Comparison of ENCODE assay signal across 9 cellular contexts in genomic region chr10:31620236-31621151, GRCh38.
DNase-seq lines count a peak whose midpoint lies in the region; ATAC-seq, FAIRE-seq and TF ChIP-seq lines count a peak whose summit lies in the region.
"Had no signal": no experiment of that assay in that cellular context is flagged by ENCODE, and none has a peak within 500 bp of the region (broad histone marks: within the 10 kb centered on the region; RNA-seq: fewer than 3 reads in every experiment).

No MANE protein-coding gene starts in this region.

- H3K9me3 ChIP-seq in Peyer's patch (no peaks in the 10 kb centered on the region), gastroesophageal sphincter (no peaks in the 10 kb centered on the region), pancreas (no peaks in the 10 kb centered on the region)

- 61 to 62% methylated on average over 4 to 5 of the region's 14 CpGs for WGBS in gastroesophageal sphincter (ENCODE audit: low coverage in 1 of 2), 2 donors
- WGBS in pancreas, 2 donors, result 62 to 70% methylated on average over 14 of the region's 14 CpGs

- TF ChIP-seq CTCF in Peyer's patch (IDR thresholded peaks at IDR 0.05), result no peak
- peak in 3 of 4 experiments; percentile 41 to 46 (median 43) for TF ChIP-seq CTCF in gastroesophageal sphincter (IDR thresholded peaks at IDR 0.05)
- peak in 1 of 4 donors; percentile 6 for TF ChIP-seq CTCF in pancreas (IDR thresholded peaks at IDR 0.05)

- DNase-seq in D341Med (ENCODE audit: low spot score) (peak; percentile 45), Peyer's patch (peak in 2 of 3 donors; percentile 51 to 53), pancreas (peak in 3 of 6 donors; percentile 23 to 32 (median 24)), SIG-M5 (lab: John Stamatoyannopoulos, UW) (no peak), NCI-H2171 (lab: John Stamatoyannopoulos, UW) (no peak)
- DNase-seq: COR-L47 had no signal

- H3K4me3 ChIP-seq in Peyer's patch (no peak overlapping the region), gastroesophageal sphincter (no peak overlapping the region), pancreas (no peak overlapping the region)

- H3K36me3 ChIP-seq in Peyer's patch (no peaks in the 10 kb centered on the region), gastroesophageal sphincter (no peaks in the 10 kb centered on the region), pancreas (no peaks in the 10 kb centered on the region)

- H3K4me1 ChIP-seq in Peyer's patch (peaks cover 0 to 19% (median 0%) of the 10 kb centered on the region in 4 donors), gastroesophageal sphincter (peaks cover 0 to 34% (median 23%) of the 10 kb centered on the region in 3 donors), pancreas (no peaks in the 10 kb centered on the region)

- intact Hi-C loops in pancreas (cut with DNase I), result no loop called here

- no peak for TF ChIP-seq POLR2A in Peyer's patch (IDR thresholded peaks at IDR 0.05)
- TF ChIP-seq POLR2A in gastroesophageal sphincter (IDR thresholded peaks at IDR 0.05), result no peak

- ATAC-seq in gastroesophageal sphincter, result peak; percentile 57
- peak in 3 of 4 donors; percentile 31 to 48 (median 32) for ATAC-seq in pancreas
- no peak for ATAC-seq in GM19463 (IDR thresholded peaks at IDR 0.05; ENCODE audit: unreplicated experiment)
- no peak for ATAC-seq in GM21528 (IDR thresholded peaks at IDR 0.05; ENCODE audit: low FRiP score, unreplicated experiment)

- no peak for FAIRE-seq in pancreas (lab: Jason Lieb, UNC)

- no peak for TF ChIP-seq EP300 in gastroesophageal sphincter (IDR thresholded peaks at IDR 0.05)

- H3K27ac ChIP-seq in Peyer's patch (peak overlapping the region in 1 of 4 donors; percentile 28), gastroesophageal sphincter (peak overlapping the region in 3 of 4 donors; percentile 16 to 64 (median 49)), pancreas (no peak overlapping the region)

- H3K27me3 ChIP-seq in Peyer's patch (no peaks in the 10 kb centered on the region), gastroesophageal sphincter (no peaks in the 10 kb centered on the region), pancreas (no peaks in the 10 kb centered on the region)

Comparison
In these comparisons a context has a peak if more than half of its experiments do, and no peak if none do; other contexts are left out.
1. DNase-seq: peak in D341Med (single experiment) and Peyer's patch (2 of 3); none in SIG-M5 (single experiment) and NCI-H2171 (single experiment).
2. H3K27ac ChIP-seq: peak in gastroesophageal sphincter (3 of 4); none in pancreas (0 of 4).
3. CTCF ChIP-seq: peak in gastroesophageal sphincter (3 of 4); none in Peyer's patch (0 of 6).
4. ATAC-seq: peak in gastroesophageal sphincter (single experiment) and pancreas (3 of 4); none in GM19463 (single experiment) and GM21528 (single experiment).